ENCODE assay signal across 23 cellular contexts in the genomic region with DNA sequence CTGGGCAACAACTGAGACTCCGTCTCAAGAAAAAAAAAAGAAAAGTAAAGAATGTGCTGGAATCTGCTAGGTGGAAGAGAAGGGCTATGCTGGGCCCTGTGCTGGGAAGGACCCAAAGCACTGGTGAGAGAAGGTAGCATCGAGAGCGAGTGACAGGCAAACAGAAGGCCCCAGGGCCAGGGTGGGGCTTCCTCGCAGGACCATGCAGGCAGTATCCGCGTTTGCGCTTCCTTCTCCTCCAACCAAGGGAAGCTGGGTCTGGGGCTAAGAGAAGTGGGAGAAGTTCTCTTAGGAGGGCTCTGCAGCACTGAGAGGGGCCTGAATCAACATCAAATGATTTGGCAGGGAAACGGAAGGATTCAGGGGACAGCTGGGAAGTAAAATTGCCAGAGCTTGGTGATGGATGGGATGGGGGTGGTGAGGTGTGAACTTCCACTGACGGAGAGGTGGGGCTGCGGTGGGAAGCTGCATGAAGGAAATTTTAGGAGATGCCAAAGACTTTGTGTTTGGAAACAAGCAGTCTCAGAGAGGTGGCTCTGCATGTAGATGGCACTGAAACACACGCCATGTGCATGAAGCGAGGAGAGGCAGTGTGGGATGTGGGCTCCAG. TPM values are rescaled to one million over a fixed set of nuclear protein-coding genes. Genes with fewer than 3 reads are reported as not detected.
A peak's percentile ranks its signal among the peaks of the same experiment; 100 is the strongest.
DNase-seq lines count a peak whose midpoint lies in the region; ATAC-seq lines count a peak whose summit lies in the region.
"Had no signal": no experiment of that assay in that cellular context is flagged by ENCODE, and none has a peak within 500 bp of the region (broad histone marks: within the 10 kb centered on the region; RNA-seq: fewer than 3 reads in every experiment).

No MANE protein-coding gene starts in this region.

- intact Hi-C loops in activated CD4-positive, alpha-beta memory T cell treated with anti-CD3 and anti-CD28 coated beads for 36 hours (cut with micrococcal nuclease) = no loop called here

- POLR2A ChIA-PET in activated CD4-positive, alpha-beta memory T cell treated with anti-CD3 and anti-CD28 coated beads for 36 hours (lab: Charles Lee) = no interaction called here
- POLR2A ChIA-PET in activated CD4-positive, alpha-beta memory T cell treated with anti-CD3 and anti-CD28 coated beads, Interleukin-2, amount 10 ng/mL, durations not matched to agents 7 days and 5 days (lab: Charles Lee) = interaction anchor here (1.0 to 1.7 kb wide), 2 partner anchors 13 to 42 kb away, joined by 6 read pairs; a partner anchor contains a TSS

- peak overlapping the region; percentile 30 for H3K27ac Mint-ChIP-seq in activated CD4-positive, alpha-beta memory T cell treated with anti-CD3 and anti-CD28 coated beads for 36 hours
- H3K27ac Mint-ChIP-seq in activated CD4-positive, alpha-beta memory T cell treated with anti-CD3 and anti-CD28 coated beads, Interleukin-2, amount 10 ng/mL, durations not matched to agents 7 days and 5 days = no peak overlapping the region
- peak overlapping the region; percentile 43 for H3K27ac Mint-ChIP-seq in activated naive CD8-positive, alpha-beta T cell treated with anti-CD3 and anti-CD28 coated beads for 36 hours
- peak overlapping the region; percentile 41 to 47 for H3K27ac Mint-ChIP-seq in natural killer cell treated with Interleukin-12 subunit alpha and Interleukin-12 subunit beta and Interleukin-15 and Interleukin-18, amount 100 ng/mL, for 72 hours
- H3K27ac Mint-ChIP-seq: type B pancreatic cell had no signal

- no peaks in the 10 kb centered on the region for H3K27me3 Mint-ChIP-seq in activated CD4-positive, alpha-beta memory T cell treated with anti-CD3 and anti-CD28 coated beads for 36 hours
- no peaks in the 10 kb centered on the region for H3K27me3 Mint-ChIP-seq in activated CD4-positive, alpha-beta memory T cell treated with anti-CD3 and anti-CD28 coated beads, Interleukin-2, amount 10 ng/mL, durations not matched to agents 7 days and 5 days
- no peaks in the 10 kb centered on the region for H3K27me3 Mint-ChIP-seq in activated naive CD8-positive, alpha-beta T cell treated with anti-CD3 and anti-CD28 coated beads for 36 hours
- H3K27me3 Mint-ChIP-seq in natural killer cell treated with Interleukin-12 subunit alpha and Interleukin-12 subunit beta and Interleukin-15 and Interleukin-18, amount 100 ng/mL, for 72 hours = no peaks in the 10 kb centered on the region
- H3K27me3 Mint-ChIP-seq: brain; effector memory CD8-positive, alpha-beta T cell; type B pancreatic cell had no signal

- ATAC-seq in natural killer cell treated with Interleukin-12 subunit alpha and Interleukin-12 subunit beta and Interleukin-15 and Interleukin-18, amount 100 ng/mL, for 72 hours = no peak
- ATAC-seq in HG03439 (IDR thresholded peaks at IDR 0.05; ENCODE audit: unreplicated experiment) = no peak
- ATAC-seq: activated CD4-positive, CD25-positive, alpha-beta regulatory T cell treated with anti-CD3 and anti-CD28 coated beads, Interleukin-2, amount 50 U/mL, for 24 hours; effector memory CD8-positive, alpha-beta T cell; HCT116; mucosa of descending colon had no signal

- H3K4me3 Mint-ChIP-seq in activated CD4-positive, alpha-beta memory T cell treated with anti-CD3 and anti-CD28 coated beads for 36 hours = no peak overlapping the region
- H3K4me3 Mint-ChIP-seq in activated CD4-positive, alpha-beta memory T cell treated with anti-CD3 and anti-CD28 coated beads, Interleukin-2, amount 10 ng/mL, durations not matched to agents 7 days and 5 days = no peak overlapping the region
- H3K4me3 Mint-ChIP-seq in activated naive CD8-positive, alpha-beta T cell treated with anti-CD3 and anti-CD28 coated beads for 36 hours = no peak overlapping the region
- no peak overlapping the region for H3K4me3 Mint-ChIP-seq in natural killer cell treated with Interleukin-12 subunit alpha and Interleukin-12 subunit beta and Interleukin-15 and Interleukin-18, amount 100 ng/mL, for 72 hours
- H3K4me3 Mint-ChIP-seq: brain; effector memory CD8-positive, alpha-beta T cell; type B pancreatic cell had no signal

- no peak for DNase-seq in activated CD4-positive, alpha-beta memory T cell treated with anti-CD3 and anti-CD28 coated beads for 36 hours
- no peak for DNase-seq in activated CD4-positive, alpha-beta memory T cell treated with anti-CD3 and anti-CD28 coated beads, Interleukin-2, amount 10 ng/mL, durations not matched to agents 7 days and 5 days
- DNase-seq in D341Med (ENCODE audit: low spot score) (peak; percentile 2), NCI-H1105 (lab: John Stamatoyannopoulos, UW) (no peak), NCI-H2081 treated with DMSO at 0.1 percent for 48 hours (lab: John Stamatoyannopoulos, UW) (no peak)
- no peak for DNase-seq in activated naive CD8-positive, alpha-beta T cell treated with anti-CD3 and anti-CD28 coated beads for 36 hours
- peak; percentile 5 for DNase-seq in natural killer cell treated with Interleukin-12 subunit alpha and Interleukin-12 subunit beta and Interleukin-15 and Interleukin-18, amount 100 ng/mL, for 72 hours (ENCODE audit: low spot score)
- DNase-seq: 8988T; DND-41; effector memory CD8-positive, alpha-beta T cell; esophagus squamous epithelium; hippocampal formation; Karpas-422; mucosa of descending colon; MV-4-11; NCI-H2171; NCI-H524; PC-9 had no signal

- CTCF ChIA-PET in activated CD4-positive, alpha-beta memory T cell treated with anti-CD3 and anti-CD28 coated beads for 36 hours (lab: Charles Lee) = no interaction called here
- CTCF ChIA-PET in activated CD4-positive, alpha-beta memory T cell treated with anti-CD3 and anti-CD28 coated beads, Interleukin-2, amount 10 ng/mL, durations not matched to agents 7 days and 5 days (lab: Charles Lee) = interaction anchor here (0.8 kb wide), 1 partner anchor 105 kb away, joined by 3 read pairs; no protein-coding TSS in a partner anchor

- H3K9me3 Mint-ChIP-seq in activated CD4-positive, alpha-beta memory T cell treated with anti-CD3 and anti-CD28 coated beads for 36 hours = no peaks in the 10 kb centered on the region
- H3K9me3 Mint-ChIP-seq in activated CD4-positive, alpha-beta memory T cell treated with anti-CD3 and anti-CD28 coated beads, Interleukin-2, amount 10 ng/mL, durations not matched to agents 7 days and 5 days = no peaks in the 10 kb centered on the region
- no peaks in the 10 kb centered on the region for H3K9me3 Mint-ChIP-seq in activated naive CD8-positive, alpha-beta T cell treated with anti-CD3 and anti-CD28 coated beads for 36 hours
- H3K9me3 Mint-ChIP-seq in natural killer cell treated with Interleukin-12 subunit alpha and Interleukin-12 subunit beta and Interleukin-15 and Interleukin-18, amount 100 ng/mL, for 72 hours = no peaks in the 10 kb centered on the region
- H3K9me3 Mint-ChIP-seq: brain; effector memory CD8-positive, alpha-beta T cell; type B pancreatic cell had no signal

- peaks cover 63% of the 10 kb centered on the region for H3K36me3 Mint-ChIP-seq in activated CD4-positive, alpha-beta memory T cell treated with anti-CD3 and anti-CD28 coated beads for 36 hours
- H3K36me3 Mint-ChIP-seq in activated CD4-positive, alpha-beta memory T cell treated with anti-CD3 and anti-CD28 coated beads, Interleukin-2, amount 10 ng/mL, durations not matched to agents 7 days and 5 days (ENCODE audit: low read depth) = peaks cover 64% of the 10 kb centered on the region
- peaks cover 39% of the 10 kb centered on the region for H3K36me3 Mint-ChIP-seq in activated naive CD8-positive, alpha-beta T cell treated with anti-CD3 and anti-CD28 coated beads for 36 hours
- peaks cover 17% of the 10 kb centered on the region for H3K36me3 Mint-ChIP-seq in natural killer cell treated with Interleukin-12 subunit alpha and Interleukin-12 subunit beta and Interleukin-15 and Interleukin-18, amount 100 ng/mL, for 72 hours

- peaks cover 4% of the 10 kb centered on the region for H3K4me1 Mint-ChIP-seq in activated CD4-positive, alpha-beta memory T cell treated with anti-CD3 and anti-CD28 coated beads for 36 hours (ENCODE audit: low read depth)
- peaks cover 10% of the 10 kb centered on the region for H3K4me1 Mint-ChIP-seq in activated CD4-positive, alpha-beta memory T cell treated with anti-CD3 and anti-CD28 coated beads, Interleukin-2, amount 10 ng/mL, durations not matched to agents 7 days and 5 days
- peaks cover 9% of the 10 kb centered on the region for H3K4me1 Mint-ChIP-seq in activated naive CD8-positive, alpha-beta T cell treated with anti-CD3 and anti-CD28 coated beads for 36 hours
- H3K4me1 Mint-ChIP-seq in natural killer cell treated with Interleukin-12 subunit alpha and Interleukin-12 subunit beta and Interleukin-15 and Interleukin-18, amount 100 ng/mL, for 72 hours (ENCODE audit: low read depth in 2 of 2) = no peaks in the 10 kb centered on the region
- H3K4me1 Mint-ChIP-seq: brain had no signal

RNA-seq across cellular contexts. Expression of a gene that starts 5.2 kb away (rescaled TPM):
- 10 to 100 TPM; 50.7 to 52.5 TPM for total RNA-seq in activated CD4-positive, alpha-beta memory T cell treated with anti-CD3 and anti-CD28 coated beads for 36 hours
- 10 to 100 TPM; 43.0 to 44.8 TPM for total RNA-seq in activated CD4-positive, alpha-beta memory T cell treated with anti-CD3 and anti-CD28 coated beads, Interleukin-2, amount 10 ng/mL, durations not matched to agents 7 days and 5 days
- 10 to 100 TPM; 27.5 to 30.0 TPM for total RNA-seq in activated naive CD8-positive, alpha-beta T cell treated with anti-CD3 and anti-CD28 coated beads for 36 hours
- 10 to 100 TPM; 29.1 to 51.1 TPM for total RNA-seq in natural killer cell treated with Interleukin-12 subunit alpha and Interleukin-12 subunit beta and Interleukin-15 and Interleukin-18, amount 100 ng/mL, for 72 hours

RNA-seq across cellular contexts. Expression of a gene that starts 11.3 kb away (rescaled TPM):
- 100 to 1,000 TPM; 292 to 294 TPM for total RNA-seq in activated CD4-positive, alpha-beta memory T cell treated with anti-CD3 and anti-CD28 coated beads for 36 hours
- 100 to 1,000 TPM; 218 to 222 TPM for total RNA-seq in activated CD4-positive, alpha-beta memory T cell treated with anti-CD3 and anti-CD28 coated beads, Interleukin-2, amount 10 ng/mL, durations not matched to agents 7 days and 5 days
- total RNA-seq in activated naive CD8-positive, alpha-beta T cell treated with anti-CD3 and anti-CD28 coated beads for 36 hours = 100 to 1,000 TPM; 403 to 415 TPM
- total RNA-seq in natural killer cell treated with Interleukin-12 subunit alpha and Interleukin-12 subunit beta and Interleukin-15 and Interleukin-18, amount 100 ng/mL, for 72 hours = 100 to 1,000 TPM; 256 to 334 TPM

RNA-seq across cellular contexts. Expression of a gene that starts 20.4 kb away (rescaled TPM):
- total RNA-seq in activated CD4-positive, alpha-beta memory T cell treated with anti-CD3 and anti-CD28 coated beads for 36 hours = under 1 TPM; 0.63 to 0.67 TPM
- 1 to 10 TPM; 2.0 to 2.3 TPM for total RNA-seq in activated CD4-positive, alpha-beta memory T cell treated with anti-CD3 and anti-CD28 coated beads, Interleukin-2, amount 10 ng/mL, durations not matched to agents 7 days and 5 days
- under 1 TPM; 0.87 to 0.92 TPM for total RNA-seq in activated naive CD8-positive, alpha-beta T cell treated with anti-CD3 and anti-CD28 coated beads for 36 hours
- 1 to 10 TPM in 1 of 2 donors, under 1 TPM in 1; 0.88 to 3.5 TPM for total RNA-seq in natural killer cell treated with Interleukin-12 subunit alpha and Interleukin-12 subunit beta and Interleukin-15 and Interleukin-18, amount 100 ng/mL, for 72 hours

RNA-seq across cellular contexts. Expression of a gene that starts 33.2 kb away (rescaled TPM):
- total RNA-seq in activated CD4-positive, alpha-beta memory T cell treated with anti-CD3 and anti-CD28 coated beads for 36 hours = 10 to 100 TPM; 19.3 to 19.6 TPM
- total RNA-seq in activated CD4-positive, alpha-beta memory T cell treated with anti-CD3 and anti-CD28 coated beads, Interleukin-2, amount 10 ng/mL, durations not matched to agents 7 days and 5 days = 10 to 100 TPM; 26.3 to 29.4 TPM
- total RNA-seq in activated naive CD8-positive, alpha-beta T cell treated with anti-CD3 and anti-CD28 coated beads for 36 hours = 10 to 100 TPM; 23.0 to 24.1 TPM
- 10 to 100 TPM; 27.5 to 51.8 TPM for total RNA-seq in natural killer cell treated with Interleukin-12 subunit alpha and Interleukin-12 subunit beta and Interleukin-15 and Interleukin-18, amount 100 ng/mL, for 72 hours

RNA-seq across cellular contexts. Expression of a gene that starts 42.0 kb away (rescaled TPM):
- 10 to 100 TPM; 19.3 to 19.5 TPM for total RNA-seq in activated CD4-positive, alpha-beta memory T cell treated with anti-CD3 and anti-CD28 coated beads for 36 hours
- 10 to 100 TPM; 17.9 to 19.2 TPM for total RNA-seq in activated CD4-positive, alpha-beta memory T cell treated with anti-CD3 and anti-CD28 coated beads, Interleukin-2, amount 10 ng/mL, durations not matched to agents 7 days and 5 days
- total RNA-seq in activated naive CD8-positive, alpha-beta T cell treated with anti-CD3 and anti-CD28 coated beads for 36 hours = 10 to 100 TPM; 24.2 to 24.5 TPM
- total RNA-seq in natural killer cell treated with Interleukin-12 subunit alpha and Interleukin-12 subunit beta and Interleukin-15 and Interleukin-18, amount 100 ng/mL, for 72 hours = 10 to 100 TPM; 18.8 to 39.8 TPM

Comparison
In these comparisons a context has a peak if more than half of its experiments do, and no peak if none do; other contexts are left out.
1. DNase-seq: peak in D341Med (single experiment) and natural killer cell treated with Interleukin-12 subunit alpha and Interleukin-12 subunit beta and Interleukin-15 and Interleukin-18, amount 100 ng/mL, for 72 hours (single experiment); none in activated CD4-positive, alpha-beta memory T cell treated with anti-CD3 and anti-CD28 coated beads for 36 hours (single experiment), activated CD4-positive, alpha-beta memory T cell treated with anti-CD3 and anti-CD28 coated beads, Interleukin-2, amount 10 ng/mL, durations not matched to agents 7 days and 5 days (single experiment), activated naive CD8-positive, alpha-beta T cell treated with anti-CD3 and anti-CD28 coated beads for 36 hours (single experiment), NCI-H1105 (single experiment) and NCI-H2081 treated with DMSO at 0.1 percent for 48 hours (single experiment).